Comparison of ENCODE assay signal across 8 cellular contexts in the genomic region with DNA sequence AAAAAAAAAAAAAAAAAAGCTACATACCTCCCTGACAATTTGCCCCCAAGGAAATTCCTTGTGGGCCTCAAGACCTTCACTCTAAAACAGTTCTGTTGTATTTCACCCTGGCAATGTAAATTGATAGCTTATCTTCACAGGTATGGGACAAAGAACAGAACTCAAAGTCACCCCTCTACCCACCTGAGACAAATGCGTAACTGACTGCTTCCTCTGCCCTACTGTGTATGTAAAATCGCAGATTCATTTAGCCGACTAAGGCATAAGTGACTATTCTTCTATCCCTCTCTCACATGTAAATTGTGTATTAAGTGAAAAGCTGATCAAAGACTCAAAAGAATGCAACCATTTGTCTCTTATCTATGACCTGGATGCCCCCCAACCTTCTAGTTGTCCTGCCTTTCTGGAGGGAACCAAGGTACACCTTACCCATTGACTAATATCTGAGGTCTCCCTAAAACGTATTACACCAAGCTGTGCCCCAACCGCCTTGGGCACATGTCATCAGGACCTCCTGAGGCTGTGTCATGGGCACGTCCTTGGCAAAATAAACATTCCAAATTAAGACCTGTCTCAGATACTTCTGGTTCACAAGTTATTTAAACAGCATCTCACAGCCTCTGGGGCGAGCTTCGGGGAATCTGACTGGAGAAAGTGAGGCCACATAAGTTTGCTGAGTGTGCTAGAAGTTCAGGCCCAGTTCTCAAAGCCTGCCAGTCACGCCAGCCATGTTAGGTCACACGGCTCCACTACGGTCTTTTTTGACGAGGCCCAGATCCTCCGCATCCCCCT. TPM values are rescaled to one million over a fixed set of nuclear protein-coding genes. Genes with fewer than 3 reads are reported as not detected.
DNase-seq lines count a peak whose midpoint lies in the region; ATAC-seq, FAIRE-seq and TF ChIP-seq lines count a peak whose summit lies in the region.

No MANE protein-coding gene starts in this region.

- no peaks in the 10 kb centered on the region for H3K27me3 ChIP-seq in skeletal muscle satellite cell (ENCODE audit: control insufficient read depth, insufficient read depth, low read length)

- H3K9me3 Mint-ChIP-seq in activated naive CD4-positive, alpha-beta T cell treated with anti-CD3 and anti-CD28 coated beads for 36 hours, result no peaks in the 10 kb centered on the region
- no peaks in the 10 kb centered on the region for H3K9me3 Mint-ChIP-seq in activated B cell treated with CpG ODN at 0.5 μM for 24 hours

- peaks cover 53% of the 10 kb centered on the region for H3K4me1 Mint-ChIP-seq in activated naive CD4-positive, alpha-beta T cell treated with anti-CD3 and anti-CD28 coated beads for 36 hours (ENCODE audit: low read depth)
- peaks cover 49% of the 10 kb centered on the region for H3K4me1 Mint-ChIP-seq in activated B cell treated with CpG ODN at 0.5 μM for 24 hours

- DNase-seq in activated naive CD4-positive, alpha-beta T cell treated with anti-CD3 and anti-CD28 coated beads for 36 hours, result no peak
- DNase-seq in activated naive CD4-positive, alpha-beta T cell treated with Interleukin-2 at 50 U/mL for 16 hours, result no peak
- DNase-seq in activated B cell treated with CpG ODN at 0.5 μM for 24 hours (no peak), glomerular endothelial cell (ENCODE audit: extremely low read depth, low read depth, low spot score) (peak; percentile 16), HTR-8/SVneo (ENCODE audit: insufficient read length, low spot score) (no peak)

- intact Hi-C loops in activated naive CD4-positive, alpha-beta T cell treated with anti-CD3 and anti-CD28 coated beads for 36 hours (cut with micrococcal nuclease), result loop anchor here (5.0 kb wide), 3 partner anchors 398 to 1737 kb away; a partner anchor contains a TSS
- intact Hi-C loops in activated B cell treated with CpG ODN at 0.5 μM for 24 hours (cut with micrococcal nuclease), result loop anchor here (1.0 to 10.0 kb wide), 6 partner anchors 145 to 1370 kb away; a partner anchor contains a TSS

- peaks cover 17% of the 10 kb centered on the region for H3K36me3 ChIP-seq in skeletal muscle satellite cell (ENCODE audit: insufficient read depth, low read length)

- H3K4me3 ChIP-seq in skeletal muscle satellite cell (ENCODE audit: low read length), result peak overlapping the region; percentile 75

- POLR2A ChIA-PET in activated B cell treated with CpG ODN at 0.5 μM for 24 hours (lab: Charles Lee), result no interaction called here

- peak overlapping the region; percentile 92 for H3K4me2 ChIP-seq in skeletal muscle satellite cell (ENCODE audit: low read length)

- H3K27me3 Mint-ChIP-seq in activated naive CD4-positive, alpha-beta T cell treated with anti-CD3 and anti-CD28 coated beads for 36 hours (ENCODE audit: low read depth), result no peaks in the 10 kb centered on the region
- H3K27me3 Mint-ChIP-seq in activated B cell treated with CpG ODN at 0.5 μM for 24 hours, result no peaks in the 10 kb centered on the region

- peak overlapping the region; percentile 94 for H3K27ac Mint-ChIP-seq in activated naive CD4-positive, alpha-beta T cell treated with anti-CD3 and anti-CD28 coated beads for 36 hours
- H3K27ac Mint-ChIP-seq in activated B cell treated with CpG ODN at 0.5 μM for 24 hours, result peak overlapping the region; percentile 93

- H3K9ac ChIP-seq in skeletal muscle satellite cell (ENCODE audit: low read depth, low read length), result peak overlapping the region; percentile 95

- no peak for TF ChIP-seq CTCF in activated B cell treated with CpG ODN at 0.5 μM for 24 hours (IDR thresholded peaks at IDR 0.05)

- H3K4me3 Mint-ChIP-seq in activated naive CD4-positive, alpha-beta T cell treated with anti-CD3 and anti-CD28 coated beads for 36 hours, result peak overlapping the region; percentile 93
- peak overlapping the region; percentile 95 for H3K4me3 Mint-ChIP-seq in activated B cell treated with CpG ODN at 0.5 μM for 24 hours

- CTCF ChIA-PET in activated naive CD4-positive, alpha-beta T cell treated with anti-CD3 and anti-CD28 coated beads for 36 hours (lab: Charles Lee), result interaction anchor here (0.7 to 0.8 kb wide), 2 partner anchors 519 to 623 kb away, joined by 3 read pairs; no protein-coding TSS in a partner anchor
- CTCF ChIA-PET in activated B cell treated with CpG ODN at 0.5 μM for 24 hours (lab: Charles Lee), result no interaction called here

- peaks cover 30% of the 10 kb centered on the region for H3K36me3 Mint-ChIP-seq in activated naive CD4-positive, alpha-beta T cell treated with anti-CD3 and anti-CD28 coated beads for 36 hours (ENCODE audit: low read depth)
- H3K36me3 Mint-ChIP-seq in activated B cell treated with CpG ODN at 0.5 μM for 24 hours (ENCODE audit: low read depth), result peaks cover 27% of the 10 kb centered on the region

- H3K9me3 ChIP-seq in skeletal muscle satellite cell (replicated peaks; ENCODE audit: low read length), result no peaks in the 10 kb centered on the region

- FAIRE-seq in HTR-8/SVneo (lab: Jason Lieb, UNC), result no peak

- ATAC-seq in HG03103 (IDR thresholded peaks at IDR 0.05; ENCODE audit: low read depth, unreplicated experiment) (peak; percentile 3), activated B cell treated with CpG ODN at 0.5 μM for 24 hours (ENCODE audit: low read depth) (no peak), HG02623 (IDR thresholded peaks at IDR 0.05; ENCODE audit: unreplicated experiment) (no peak)

- peaks cover 23% of the 10 kb centered on the region for H3K4me1 ChIP-seq in skeletal muscle satellite cell (ENCODE audit: control insufficient read depth, insufficient read depth, low read length)

RNA-seq across cellular contexts. Expression of a gene that starts 1.0 kb away (rescaled TPM):
- total RNA-seq in activated naive CD4-positive, alpha-beta T cell treated with anti-CD3 and anti-CD28 coated beads for 36 hours, result 100 to 1,000 TPM; 168 to 190 TPM
- total RNA-seq in activated B cell treated with CpG ODN at 0.5 μM for 24 hours, result 113 and 128 TPM in 2 replicates
- 180 and 181 TPM in 2 replicates for total RNA-seq in glomerular endothelial cell
- total RNA-seq in skeletal muscle satellite cell (2012; rRNA removed), result 152 and 190 TPM in 2 replicates
